ENCODE assay signal across 15 cellular contexts in genomic region chr9:113631811-113632665, GRCh38.
DNase-seq lines count a peak whose midpoint lies in the region; ATAC-seq and TF ChIP-seq lines count a peak whose summit lies in the region.
"Had no signal": no experiment of that assay in that cellular context is flagged by ENCODE, and none has a peak within 500 bp of the region (broad histone marks: within the 10 kb centered on the region; RNA-seq: fewer than 3 reads in every experiment).

No MANE protein-coding gene starts in this region.

- H3K27me3 ChIP-seq in left lung (no peaks in the 10 kb centered on the region), trophoblast cell (ENCODE audit: insufficient read depth, low read length) (no peaks in the 10 kb centered on the region)
- H3K27me3 ChIP-seq: cardiac muscle cell, heart left ventricle, Peyer's patch, right lobe of liver had no signal

- H2BK120ac ChIP-seq in trophoblast cell (ENCODE audit: insufficient read depth, low read length, poor library complexity) = peak overlapping the region; percentile 17

- H4K8ac ChIP-seq in trophoblast cell (ENCODE audit: low read depth, low read length) = no peak overlapping the region

- peaks cover 20% of the 10 kb centered on the region for H3K79me1 ChIP-seq in trophoblast cell (ENCODE audit: low read length)

- H3K9me3 ChIP-seq in left lung = no peaks in the 10 kb centered on the region
- peaks cover 2% of the 10 kb centered on the region for H3K9me3 ChIP-seq in trophoblast cell (ENCODE audit: insufficient read depth, low read depth, low read length)
- H3K9me3 ChIP-seq: heart left ventricle, Peyer's patch, right lobe of liver had no signal

- H3K23ac ChIP-seq in trophoblast cell (ENCODE audit: low read length) = no peak overlapping the region

- H3K4me3 ChIP-seq in left lung (no peak overlapping the region), trophoblast cell (ENCODE audit: low read depth, low read length) (no peak overlapping the region)
- H3K4me3 ChIP-seq: cardiac muscle cell, heart left ventricle, Peyer's patch, right lobe of liver had no signal

- no peak overlapping the region for H2BK5ac ChIP-seq in trophoblast cell (ENCODE audit: low read depth, low read length, poor library complexity)

- no peak overlapping the region for H3K4me2 ChIP-seq in trophoblast cell (ENCODE audit: low read length)
- H3K4me2 ChIP-seq: KMS-11 had no signal

- no peak for TF ChIP-seq CTCF in left lung (IDR thresholded peaks at IDR 0.05)

- no peak overlapping the region for H3K18ac ChIP-seq in trophoblast cell (ENCODE audit: low read length)

- H3K4me1 ChIP-seq in left lung = peaks cover 0 to 3% of the 10 kb centered on the region in 2 donors
- H3K4me1 ChIP-seq in trophoblast cell (ENCODE audit: control insufficient read depth in 1 of 2, insufficient read depth in 2 of 2, low read length in 2 of 2) = peaks cover 22 to 29% of the 10 kb centered on the region in 2 experiments

- H3K9ac ChIP-seq in trophoblast cell (ENCODE audit: low read length) = no peak overlapping the region
- H3K9ac ChIP-seq: KMS-11 had no signal

- no peak overlapping the region for H2AK5ac ChIP-seq in trophoblast cell (ENCODE audit: low read length)

- no peak overlapping the region for H3K4ac ChIP-seq in trophoblast cell (ENCODE audit: low read depth, low read length)

- intact Hi-C loops in left lung (cut with DNase I) = no loop called here

- no peak overlapping the region for H3K14ac ChIP-seq in trophoblast cell (ENCODE audit: low read length)

- ATAC-seq in left lung = peak; percentile 12
- no peak for ATAC-seq in GM18519 (IDR thresholded peaks at IDR 0.05; ENCODE audit: low FRiP score, unreplicated experiment)
- no peak for ATAC-seq in HG03196 (IDR thresholded peaks at IDR 0.05; ENCODE audit: unreplicated experiment)
- no peak for ATAC-seq in GM19035 (IDR thresholded peaks at IDR 0.05; ENCODE audit: unreplicated experiment)
- ATAC-seq: right lobe of liver had no signal

- no peak overlapping the region for H2AFZ ChIP-seq in trophoblast cell (ENCODE audit: insufficient read depth, low read length, poor library complexity)

- H2BK12ac ChIP-seq in trophoblast cell (ENCODE audit: low read length) = peak overlapping the region; percentile 47

- peak overlapping the region; percentile 6 for H4K91ac ChIP-seq in trophoblast cell (ENCODE audit: low read depth, low read length)

- DNase-seq in ELR (ENCODE audit: low read depth) = peak; percentile 74
- peak; percentile 70 for DNase-seq in RPMI7951 (ENCODE audit: low read depth)
- DNase-seq in left lung = peak in 1 of 2 donors; percentile 6
- DNase-seq in trophoblast cell = no peak
- no peak for DNase-seq in HT-29 (ENCODE audit: low spot score)
- DNase-seq: GDM1, NCI-H1105 treated with DMSO at 0.1 percent for 48 hours had no signal

- no peaks in the 10 kb centered on the region for H3K36me3 ChIP-seq in left lung
- no peaks in the 10 kb centered on the region for H3K36me3 ChIP-seq in trophoblast cell (ENCODE audit: control insufficient read depth in 1 of 2, insufficient read depth in 2 of 2, low read length in 2 of 2)
- H3K36me3 ChIP-seq: cardiac muscle cell, heart left ventricle, Peyer's patch, right lobe of liver had no signal

- WGBS in trophoblast cell (ENCODE audit: extremely low coverage, insufficient coverage, insufficient read length) = no CpG with 5 or more reads among the region's 8 CpGs

- H4K12ac ChIP-seq in trophoblast cell (ENCODE audit: low read depth, low read length) = no peak overlapping the region

- H3K27ac ChIP-seq in left lung (no peak overlapping the region), trophoblast cell (ENCODE audit: low read depth, low read length) (no peak overlapping the region)
- H3K27ac ChIP-seq: cardiac muscle cell, KMS-11, Peyer's patch, right lobe of liver had no signal

- H3K79me2 ChIP-seq in trophoblast cell (ENCODE audit: control insufficient read depth, insufficient read depth, low read length, poor library complexity) = no peaks in the 10 kb centered on the region

Comparison
In these comparisons a context has a peak if more than half of its experiments do, and no peak if none do; other contexts are left out.
1. DNase-seq: peak in ELR (single experiment) and RPMI7951 (single experiment); none in trophoblast cell (0 of 2) and HT-29 (single experiment).